Comparison of ENCODE assay signal across 16 cellular contexts in the genomic region with DNA sequence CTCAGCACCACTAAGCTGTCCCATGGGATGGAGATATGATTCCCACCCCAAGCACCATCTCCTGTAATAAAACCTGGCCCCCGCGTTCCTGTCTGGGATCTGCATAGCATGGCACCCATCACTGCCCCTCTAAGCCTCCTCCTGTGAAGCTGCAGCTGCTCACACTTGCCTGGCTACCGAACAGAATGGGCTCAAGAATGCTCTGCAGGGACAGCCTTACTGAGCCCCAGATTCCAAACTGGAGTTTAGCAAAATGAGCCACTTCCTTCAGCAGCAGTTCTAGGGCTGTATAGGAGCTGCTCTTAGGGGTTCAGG.
DNase-seq lines count a peak whose midpoint lies in the region; ATAC-seq and TF ChIP-seq lines count a peak whose summit lies in the region.
"Had no signal": no experiment of that assay in that cellular context is flagged by ENCODE, and none has a peak within 500 bp of the region (broad histone marks: within the 10 kb centered on the region; RNA-seq: fewer than 3 reads in every experiment).

No MANE protein-coding gene starts in this region.

- no peaks in the 10 kb centered on the region for H4K20me1 ChIP-seq in DOHH2 (ENCODE audit: control insufficient read depth, insufficient read depth, low read depth, low read length)

- H3K9me3 ChIP-seq in DOHH2 (ENCODE audit: control insufficient read depth, insufficient read depth, low read length) (no peaks in the 10 kb centered on the region), suprapubic skin (no peaks in the 10 kb centered on the region)
- H3K9me3 ChIP-seq: BE2C, pancreas had no signal

- H3F3A ChIP-seq in DOHH2 (ENCODE audit: control insufficient read depth, insufficient read depth) = no peaks in the 10 kb centered on the region; the same call in 1 of the 2 replicates

- peak overlapping the region; percentile 67 for H3K4me2 ChIP-seq in DOHH2 (ENCODE audit: low read length)
- H3K4me2 ChIP-seq: KMS-11 had no signal

- TF ChIP-seq POLR2A in suprapubic skin (IDR thresholded peaks at IDR 0.05) = no peak

- peak overlapping the region; percentile 59 for H3K4me3 ChIP-seq in DOHH2 (ENCODE audit: low read length)
- no peak overlapping the region for H3K4me3 ChIP-seq in suprapubic skin
- H3K4me3 ChIP-seq: pancreas had no signal

- H3K9me2 ChIP-seq in DOHH2 (replicated peaks; ENCODE audit: control insufficient read depth, low read length) = no peaks in the 10 kb centered on the region

- H3K79me2 ChIP-seq in DOHH2 (ENCODE audit: control insufficient read depth, low read length) = no peaks in the 10 kb centered on the region

- no peak for TF ChIP-seq EP300 in suprapubic skin (IDR thresholded peaks at IDR 0.05)

- peak; percentile 35 for DNase-seq in NCI-H524 treated with DMSO at 0.1 percent for 48 hours (lab: John Stamatoyannopoulos, UW)
- no peak for DNase-seq in AG08395 (ENCODE audit: low spot score)
- no peak for DNase-seq in midbrain (lab: John Stamatoyannopoulos, UW)
- no peak for DNase-seq in suprapubic skin (ENCODE audit: low spot score in 2 of 2)
- no peak for DNase-seq in hypothalamus (lab: John Stamatoyannopoulos, UW)
- DNase-seq: BE2C; cortex of kidney; mesendoderm; NCI-H187 treated with DMSO at 0.1 percent for 48 hours; pancreas; stimulated activated naive CD4-positive, alpha-beta T cell; T1000 had no signal

- TF ChIP-seq CTCF in DOHH2 (IDR thresholded peaks at IDR 0.05; ENCODE audit: low read depth, low read length, poor library complexity, severe bottlenecking) (no peak), suprapubic skin (IDR thresholded peaks at IDR 0.05) (no peak)

- H3K4me1 ChIP-seq in DOHH2 (ENCODE audit: control insufficient read depth, low read length) = peaks cover 66% of the 10 kb centered on the region
- H3K4me1 ChIP-seq in suprapubic skin = peaks cover 17% of the 10 kb centered on the region
- H3K4me1 ChIP-seq: BE2C, pancreas had no signal

- peaks cover 10% of the 10 kb centered on the region for H3K36me3 ChIP-seq in DOHH2 (ENCODE audit: control insufficient read depth, low read length)
- no peaks in the 10 kb centered on the region for H3K36me3 ChIP-seq in suprapubic skin
- H3K36me3 ChIP-seq: BE2C, pancreas had no signal

- no peaks in the 10 kb centered on the region for H3K27me3 ChIP-seq in DOHH2 (ENCODE audit: control insufficient read depth, low read length)
- H3K27me3 ChIP-seq in suprapubic skin = no peaks in the 10 kb centered on the region
- H3K27me3 ChIP-seq: BE2C, pancreas had no signal

- ATAC-seq in GM19328 (IDR thresholded peaks at IDR 0.05; ENCODE audit: unreplicated experiment) (peak; percentile 17), HG02798 (IDR thresholded peaks at IDR 0.05; ENCODE audit: poor library complexity, unreplicated experiment) (peak; percentile 15)

- WGBS in suprapubic skin = 79% methylated on average over 3 of the region's 3 CpGs

- H3K27ac ChIP-seq in DOHH2 (ENCODE audit: low read depth, low read length) (peak overlapping the region; percentile 83; the same call in 1 of the 2 replicates), suprapubic skin (no peak overlapping the region)
- H3K27ac ChIP-seq: KMS-11, pancreas had no signal
